Comparison of ENCODE assay signal across 8 cellular contexts in genomic region chr20:46089338-46090094, GRCh38. TPM values are rescaled to one million over a fixed set of nuclear protein-coding genes. Genes with fewer than 3 reads are reported as not detected.
DNase-seq lines count a peak whose midpoint lies in the region; ATAC-seq and TF ChIP-seq lines count a peak whose summit lies in the region.

TSS of gene NCOA5 (minus strand) at chr20:46089962. CDS start at chr20:46079424, 10,538 bp downstream.

- TF ChIP-seq EP300 in SK-N-SH (IDR thresholded peaks at IDR 0.05; ENCODE audit: borderline replicate concordance in 1 of 2, low read depth in 1 of 2, low read length in 1 of 2): peak in 1 of 2 experiments; percentile 18; a peak in 2 of 4 replicates

- H3K4me1 ChIP-seq in SK-N-SH (ENCODE audit: control insufficient read depth in 1 of 2, insufficient read depth in 2 of 2, low read depth in 1 of 2, low read length in 1 of 2): peaks cover 4 to 12% of the 10 kb centered on the region in 2 experiments; a peak in 3 of 4 replicates
- H3K4me1 ChIP-seq in testis: peaks cover 34% of the 10 kb centered on the region

- H3K36me3 ChIP-seq in SK-N-SH (replicated peaks in 1 of 2; ENCODE audit: control insufficient read depth in 1 of 2, insufficient read depth in 2 of 2, low read length in 1 of 2) (no peaks in the 10 kb centered on the region), testis (ENCODE audit: low read depth, missing control alignments) (no peaks in the 10 kb centered on the region)

- peaks cover 49% of the 10 kb centered on the region for H3K79me2 ChIP-seq in SK-N-SH (ENCODE audit: insufficient read depth)

- WGBS in SK-N-SH (ENCODE audit: low lambda C conversion rate): 0% methylated on average over 12 of the region's 105 CpGs
- WGBS in testis, 2 donors: 0 to 1% methylated on average over 20 to 24 of the region's 105 CpGs

- H3K9me2 ChIP-seq in SK-N-SH: no peaks in the 10 kb centered on the region

- peaks cover 3% of the 10 kb centered on the region for H3K36me3 Mint-ChIP-seq in activated naive CD4-positive, alpha-beta T cell treated with anti-CD3 and anti-CD28 coated beads, Interleukin-2, amount 50 U/mL, for 24 hours

- TF ChIP-seq CTCF in SK-N-SH (IDR thresholded peaks at IDR 0.05) (peak; percentile 13; the same call in 1 of the 2 replicates), omental fat pad (IDR thresholded peaks at IDR 0.05) (no peak), testis (IDR thresholded peaks at IDR 0.05) (peak in 2 of 3 experiments; percentile 4 to 18)

- H3K27me3 ChIP-seq in SK-N-SH (ENCODE audit: insufficient read depth): no peaks in the 10 kb centered on the region
- no peaks in the 10 kb centered on the region for H3K27me3 ChIP-seq in testis

- CTCF ChIA-PET in SK-N-SH (lab: Yijun Ruan, JAX): interaction anchor here (1.2 to 2.8 kb wide), 7 partner anchors 16 to 259 kb away, joined by 4 to 21 read pairs (median 11); no protein-coding TSS in a partner anchor

- POLR2A ChIA-PET in SK-N-SH (lab: Yijun Ruan, JAX): no interaction called here

- peak within 1 kb of the TSS; percentile 95 for H3K4me3 Mint-ChIP-seq in activated naive CD4-positive, alpha-beta T cell treated with anti-CD3 and anti-CD28 coated beads, Interleukin-2, amount 50 U/mL, for 24 hours

- peak within 1 kb of the TSS; percentile 85 for H3K4me2 ChIP-seq in SK-N-SH

- peak within 1 kb of the TSS; percentile 95 for H3K27ac Mint-ChIP-seq in activated naive CD4-positive, alpha-beta T cell treated with anti-CD3 and anti-CD28 coated beads, Interleukin-2, amount 50 U/mL, for 24 hours

- peak within 1 kb of the TSS; percentile 96 for H2AFZ ChIP-seq in SK-N-SH (ENCODE audit: low read depth)

- H3K4me3 ChIP-seq in GM08714 (ENCODE audit: low read length): peak within 1 kb of the TSS; percentile 90
- H3K4me3 ChIP-seq in SK-N-SH (ENCODE audit: low read depth in 2 of 2, low read length in 1 of 2): peak within 1 kb of the TSS; percentile 78 to 94
- peak within 1 kb of the TSS; percentile 87 to 96 for H3K4me3 ChIP-seq in testis

- peaks cover 52% of the 10 kb centered on the region for H3K4me1 Mint-ChIP-seq in activated naive CD4-positive, alpha-beta T cell treated with anti-CD3 and anti-CD28 coated beads, Interleukin-2, amount 50 U/mL, for 24 hours

- peak within 1 kb of the TSS; percentile 85 to 97 for H3K27ac ChIP-seq in SK-N-SH (ENCODE audit: low read depth in 2 of 2, low read length in 1 of 2)
- peak within 1 kb of the TSS; percentile 98 to 99 for H3K27ac ChIP-seq in testis

- H4K20me1 ChIP-seq in SK-N-SH (ENCODE audit: insufficient read depth): peaks cover 48% of the 10 kb centered on the region

- peak; percentile 79 for ATAC-seq in HG02588 (IDR thresholded peaks at IDR 0.05; ENCODE audit: unreplicated experiment)
- peak; percentile 98 for ATAC-seq in omental fat pad (ENCODE audit: low FRiP score)

- TF ChIP-seq RAD21 in SK-N-SH (IDR thresholded peaks at IDR 0.05; ENCODE audit: low read length): peak; percentile 39

- no peak for TF ChIP-seq POLR2A in testis (IDR thresholded peaks at IDR 0.05)

- no peaks in the 10 kb centered on the region for H3K27me3 Mint-ChIP-seq in activated naive CD4-positive, alpha-beta T cell treated with anti-CD3 and anti-CD28 coated beads, Interleukin-2, amount 50 U/mL, for 24 hours

- DNase-seq in NCI-H1048 (lab: John Stamatoyannopoulos, UW) (peak; percentile 90), SK-N-SH (peak; percentile 97), glomerular endothelial cell (ENCODE audit: extremely low read depth, low read depth, low spot score) (peak; percentile 27), omental fat pad (ENCODE audit: low spot score) (peak; percentile 85), testis (peak; percentile 98)

- peak within 1 kb of the TSS; percentile 94 for H3K9ac ChIP-seq in SK-N-SH

- no peaks in the 10 kb centered on the region for H3K9me3 Mint-ChIP-seq in activated naive CD4-positive, alpha-beta T cell treated with anti-CD3 and anti-CD28 coated beads, Interleukin-2, amount 50 U/mL, for 24 hours

- H3F3A ChIP-seq in SK-N-SH (replicated peaks; ENCODE audit: insufficient read depth): no peaks in the 10 kb centered on the region

- H3K9me3 ChIP-seq in SK-N-SH: no peaks in the 10 kb centered on the region
- H3K9me3 ChIP-seq in testis: no peaks in the 10 kb centered on the region

- intact Hi-C loops in testis (cut with DNase I; ENCODE audit: low total_unique reads): no loop called here

TF ChIP-seq in SK-N-SH, 30 proteins besides CTCF, POLR2A, EP300 and RAD21 (continues in another document):
- TF ChIP-seq, protein P1, sequence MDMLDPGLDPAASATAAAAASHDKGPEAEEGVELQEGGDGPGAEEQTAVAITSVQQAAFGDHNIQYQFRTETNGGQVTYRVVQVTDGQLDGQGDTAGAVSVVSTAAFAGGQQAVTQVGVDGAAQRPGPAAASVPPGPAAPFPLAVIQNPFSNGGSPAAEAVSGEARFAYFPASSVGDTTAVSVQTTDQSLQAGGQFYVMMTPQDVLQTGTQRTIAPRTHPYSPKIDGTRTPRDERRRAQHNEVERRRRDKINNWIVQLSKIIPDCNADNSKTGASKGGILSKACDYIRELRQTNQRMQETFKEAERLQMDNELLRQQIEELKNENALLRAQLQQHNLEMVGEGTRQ (IDR thresholded peaks at IDR 0.05; ENCODE audit: borderline replicate concordance, low read depth, low read length): no peak
- TF ChIP-seq RFX5 (IDR thresholded peaks at IDR 0.05; ENCODE audit: low read length) (no peak), USF1 (IDR thresholded peaks at IDR 0.05; ENCODE audit: borderline replicate concordance, low read depth) (no peak), CHD2 (IDR thresholded peaks at IDR 0.05; ENCODE audit: low read length, partially characterized antibody) (peak; percentile 54), TEAD4 (IDR thresholded peaks at IDR 0.05; ENCODE audit: borderline replicate concordance, insufficient read depth) (no peak), TCF12 (IDR thresholded peaks at IDR 0.05) (no peak), SIN3A (IDR thresholded peaks at IDR 0.05; ENCODE audit: borderline replicate concordance, low read depth, low read length) (peak; percentile 69; the same call in 1 of the 2 replicates), GATA2 (CRISPR knock-in tag; IDR thresholded peaks at IDR 0.05) (no peak), EZH2phosphoT487 (IDR thresholded peaks at IDR 0.05; ENCODE audit: borderline replicate concordance, low read depth) (no peak), MEF2A (IDR thresholded peaks at IDR 0.05; ENCODE audit: borderline replicate concordance, low read depth) (no peak), POLR2AphosphoS5 (IDR thresholded peaks at IDR 0.05; ENCODE audit: low read depth, low read length) (peak; percentile 82), RXRA (IDR thresholded peaks at IDR 0.05; ENCODE audit: borderline replicate concordance, low read depth) (no peak), FOXJ3 (CRISPR knock-in tag; IDR thresholded peaks at IDR 0.05) (peak; percentile 65; the same call in 1 of the 2 replicates), ZBTB33 (IDR thresholded peaks at IDR 0.05; ENCODE audit: borderline replicate concordance, low read depth) (no peak), MXI1 (IDR thresholded peaks at IDR 0.05; ENCODE audit: low read depth, low read length) (peak; percentile 91), NFIC (IDR thresholded peaks at IDR 0.05; ENCODE audit: borderline replicate concordance) (no peak), NRF1 (IDR thresholded peaks at IDR 0.05; ENCODE audit: low read depth, low read length) (peak; percentile 82), FOXM1 (IDR thresholded peaks at IDR 0.05; ENCODE audit: low read depth) (no peak), GABPA (IDR thresholded peaks at IDR 0.05; ENCODE audit: low read depth) (no peak), TAF1 (IDR thresholded peaks at IDR 0.05; ENCODE audit: borderline replicate concordance, low read depth, low read length) (peak; percentile 92)
- TF ChIP-seq, protein P2, sequence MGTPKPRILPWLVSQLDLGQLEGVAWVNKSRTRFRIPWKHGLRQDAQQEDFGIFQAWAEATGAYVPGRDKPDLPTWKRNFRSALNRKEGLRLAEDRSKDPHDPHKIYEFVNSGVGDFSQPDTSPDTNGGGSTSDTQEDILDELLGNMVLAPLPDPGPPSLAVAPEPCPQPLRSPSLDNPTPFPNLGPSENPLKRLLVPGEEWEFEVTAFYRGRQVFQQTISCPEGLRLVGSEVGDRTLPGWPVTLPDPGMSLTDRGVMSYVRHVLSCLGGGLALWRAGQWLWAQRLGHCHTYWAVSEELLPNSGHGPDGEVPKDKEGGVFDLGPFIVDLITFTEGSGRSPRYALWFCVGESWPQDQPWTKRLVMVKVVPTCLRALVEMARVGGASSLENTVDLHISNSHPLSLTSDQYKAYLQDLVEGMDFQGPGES (IDR thresholded peaks at IDR 0.05; ENCODE audit: low read depth, low read length): no peak

RNA-seq across cellular contexts. Expression of gene NCOA5, which starts in this region (rescaled TPM):
- polyA plus RNA-seq in SK-N-SH (2012; rRNA removed) (18.6 and 20.4 TPM in 2 replicates), testis (ENCODE audit: insufficient read depth, low read depth, low replicate concordance) (64.0 TPM)
- polyA plus RNA-seq in SK-N-SH (2012; cell fraction: cytosol; rRNA removed): 16.2 and 17.0 TPM in 2 replicates
- 26.6 and 31.9 TPM in 2 replicates for polyA plus RNA-seq in SK-N-SH (2012; cell fraction: nucleus; rRNA removed)
- total RNA-seq in glomerular endothelial cell (25.9 and 34.3 TPM in 2 replicates), omental fat pad (10 to 100 TPM; 19.3 to 41.1 (median 23.2) TPM), testis (10 to 100 TPM; 55.6 to 66.2 TPM)

Comparison
In these comparisons a context has a peak if more than half of its experiments do, and no peak if none do; other contexts are left out.
1. Peak in every context shown above with its lines: DNase-seq, ATAC-seq, H3K4me3 ChIP-seq and H3K27ac ChIP-seq.
2. DNase-seq: peak in every context shown above with its lines; median percentile 98 in testis; 97 in SK-N-SH; 90 in NCI-H1048; 85 in omental fat pad; 27 in glomerular endothelial cell.
3. CTCF ChIP-seq: peak in SK-N-SH (single experiment) and testis (2 of 3); none in omental fat pad (0 of 3).